8 cellular contexts compared by ENCODE assay signal in the genomic region with DNA sequence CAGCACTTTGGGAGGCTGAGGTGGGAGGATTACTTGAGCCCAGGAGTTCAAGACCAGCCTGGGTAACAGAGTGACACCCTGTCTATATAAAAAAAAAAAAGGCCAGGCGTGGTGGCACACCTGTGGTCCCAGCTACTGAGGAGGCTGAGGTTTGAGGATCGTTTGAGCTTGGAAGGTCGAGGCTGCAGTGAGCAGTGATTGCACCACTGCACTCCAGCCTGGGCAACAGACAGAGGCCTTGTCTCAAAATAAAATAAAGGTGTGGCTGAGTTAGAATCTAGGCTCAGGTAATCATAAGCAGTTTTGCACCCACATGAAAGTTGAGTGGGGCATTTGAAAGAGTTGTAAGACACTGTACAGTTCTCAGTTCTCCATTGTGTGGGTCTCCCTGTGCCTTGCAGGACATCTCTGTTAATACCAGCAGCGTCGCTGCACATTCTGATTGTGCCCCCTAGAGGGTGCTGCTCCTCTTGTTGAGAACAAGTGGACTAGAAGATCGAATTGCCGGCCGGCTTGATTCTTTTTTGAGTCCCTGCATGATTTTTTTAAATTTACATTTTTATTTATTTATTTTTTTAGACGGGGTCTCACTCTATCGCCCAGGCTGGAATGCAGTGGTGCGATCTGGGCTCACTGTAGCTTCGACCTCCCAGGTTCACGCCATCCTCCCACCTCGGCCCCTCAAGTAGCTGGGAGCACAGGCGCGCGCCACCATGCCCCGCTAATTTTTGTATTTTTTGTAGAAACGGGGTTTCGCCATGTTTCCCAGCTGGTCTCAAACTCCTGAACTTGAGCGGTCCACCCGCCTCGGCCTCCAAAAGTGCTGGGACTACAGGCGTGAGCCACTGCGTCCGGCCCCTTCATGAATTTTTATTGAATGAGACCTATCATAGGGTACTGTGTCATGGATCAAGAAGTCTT.
DNase-seq lines count a peak whose midpoint lies in the region; ATAC-seq, FAIRE-seq and TF ChIP-seq lines count a peak whose summit lies in the region.

No MANE protein-coding gene starts in this region.

- TF ChIP-seq EP300 in A549 (IDR thresholded peaks at IDR 0.05) = no peak

- no peaks in the 10 kb centered on the region for H3K4me1 Mint-ChIP-seq in brain

- CTCF ChIA-PET in A549 (lab: Yijun Ruan, JAX) = interaction anchor here (0.6 to 1.6 kb wide), 10 partner anchors 11 to 833 kb away, joined by 3 to 9 read pairs (median 4); no protein-coding TSS in a partner anchor

- H3K4me3 Mint-ChIP-seq in brain = no peak overlapping the region

- no peak overlapping the region for H3K4me3 ChIP-seq in A549

- no peaks in the 10 kb centered on the region for H3K9me3 ChIP-seq in A549

- FAIRE-seq in A549 (lab: Jason Lieb, UNC) = no peak

- H3K36me3 Mint-ChIP-seq in brain = no peaks in the 10 kb centered on the region

- ATAC-seq in A549 = peak; percentile 95 to 99
- ATAC-seq in GM18505 (IDR thresholded peaks at IDR 0.05; ENCODE audit: unreplicated experiment) = peak; percentile 93
- ATAC-seq in HG02938 (IDR thresholded peaks at IDR 0.05; ENCODE audit: unreplicated experiment) = peak; percentile 98

- 52% methylated on average over 26 of the region's 26 CpGs for WGBS in A549 (ENCODE audit: missing lambda C conversion rate)

- TF ChIP-seq RAD21 in A549 (conservative IDR thresholded peaks at IDR 0.05 in 1 of 2, IDR thresholded peaks at IDR 0.05 in 1 of 2) = peak; percentile 40 to 53; a peak in 4 of 5 replicates

- H3K27ac Mint-ChIP-seq in brain = no peak overlapping the region

- TF ChIP-seq CTCF in A549 (IDR thresholded peaks at IDR 0.05) (peak; percentile 58), brain (conservative IDR thresholded peaks at IDR 0.05) (peak; percentile 55 to 69)

- TF ChIP-seq POLR2A in A549 (IDR thresholded peaks at IDR 0.05; ENCODE audit: low read length) (no peak), GM18505 (IDR thresholded peaks at IDR 0.05; ENCODE audit: borderline replicate concordance, extremely low read depth, insufficient read depth, insufficient read length) (no peak)

- no peaks in the 10 kb centered on the region for H3K4me1 ChIP-seq in A549

- H3K27ac ChIP-seq in A549 = no peak overlapping the region

- peak overlapping the region; percentile 51; the same call in 2 of the 3 replicates for H3K4me2 ChIP-seq in A549

- DNase-seq in A549 (ENCODE audit: low read depth in 1 of 2, low spot score in 1 of 2) (peak; percentile 15 to 79), NCI-H146 (lab: John Stamatoyannopoulos, UW) (peak; percentile 68), T-helper 9 cell (peak; percentile 28), islet precursor cell (peak; percentile 86)
- peak; percentile 59 for DNase-seq in stimulated activated CD4-positive, alpha-beta T cell treated with anti-CD3 and anti-CD28 coated beads, Interleukin-4, amount 100 ng/mL, for 24 hours

- H3K27me3 Mint-ChIP-seq in brain = no peaks in the 10 kb centered on the region

- POLR2A ChIA-PET in A549 (lab: Yijun Ruan, JAX) = no interaction called here

- no peaks in the 10 kb centered on the region for H3K9me3 Mint-ChIP-seq in brain

TF ChIP-seq in A549, 52 proteins besides CTCF, POLR2A, EP300 and RAD21:
- TF ChIP-seq CHD4 (IDR thresholded peaks at IDR 0.05; ENCODE audit: borderline replicate concordance) (no peak), ESRRA (IDR thresholded peaks at IDR 0.05; ENCODE audit: borderline replicate concordance, low read length) (no peak), GATA3 (IDR thresholded peaks at IDR 0.05; ENCODE audit: borderline replicate concordance) (no peak), RARB (CRISPR knock-in tag; IDR thresholded peaks at IDR 0.05) (no peak), CEBPB (IDR thresholded peaks at IDR 0.05) (no peak), MAFK (IDR thresholded peaks at IDR 0.05; ENCODE audit: partially characterized antibody) (no peak), ATOH8 (CRISPR knock-in tag; IDR thresholded peaks at IDR 0.05; ENCODE audit: low read depth) (no peak), CBX8 (IDR thresholded peaks at IDR 0.05) (no peak), HOXB5 (CRISPR knock-in tag; IDR thresholded peaks at IDR 0.05) (no peak), SMC3 (IDR thresholded peaks at IDR 0.05) (no peak), MAZ (IDR thresholded peaks at IDR 0.05; ENCODE audit: borderline replicate concordance, low read depth, low read length) (no peak), ZC3H11A (IDR thresholded peaks at IDR 0.05) (no peak)
- TF ChIP-seq, protein P1, sequence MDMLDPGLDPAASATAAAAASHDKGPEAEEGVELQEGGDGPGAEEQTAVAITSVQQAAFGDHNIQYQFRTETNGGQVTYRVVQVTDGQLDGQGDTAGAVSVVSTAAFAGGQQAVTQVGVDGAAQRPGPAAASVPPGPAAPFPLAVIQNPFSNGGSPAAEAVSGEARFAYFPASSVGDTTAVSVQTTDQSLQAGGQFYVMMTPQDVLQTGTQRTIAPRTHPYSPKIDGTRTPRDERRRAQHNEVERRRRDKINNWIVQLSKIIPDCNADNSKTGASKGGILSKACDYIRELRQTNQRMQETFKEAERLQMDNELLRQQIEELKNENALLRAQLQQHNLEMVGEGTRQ (IDR thresholded peaks at IDR 0.05) = no peak
- TF ChIP-seq, protein P2, sequence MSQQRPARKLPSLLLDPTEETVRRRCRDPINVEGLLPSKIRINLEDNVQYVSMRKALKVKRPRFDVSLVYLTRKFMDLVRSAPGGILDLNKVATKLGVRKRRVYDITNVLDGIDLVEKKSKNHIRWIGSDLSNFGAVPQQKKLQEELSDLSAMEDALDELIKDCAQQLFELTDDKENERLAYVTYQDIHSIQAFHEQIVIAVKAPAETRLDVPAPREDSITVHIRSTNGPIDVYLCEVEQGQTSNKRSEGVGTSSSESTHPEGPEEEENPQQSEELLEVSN (IDR thresholded peaks at IDR 0.05; ENCODE audit: borderline replicate concordance, low read depth) = no peak
- TF ChIP-seq, protein P3, sequence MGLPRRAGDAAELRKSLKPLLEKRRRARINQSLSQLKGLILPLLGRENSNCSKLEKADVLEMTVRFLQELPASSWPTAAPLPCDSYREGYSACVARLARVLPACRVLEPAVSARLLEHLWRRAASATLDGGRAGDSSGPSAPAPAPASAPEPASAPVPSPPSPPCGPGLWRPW (IDR thresholded peaks at IDR 0.05) = no peak
- TF ChIP-seq, protein P4, sequence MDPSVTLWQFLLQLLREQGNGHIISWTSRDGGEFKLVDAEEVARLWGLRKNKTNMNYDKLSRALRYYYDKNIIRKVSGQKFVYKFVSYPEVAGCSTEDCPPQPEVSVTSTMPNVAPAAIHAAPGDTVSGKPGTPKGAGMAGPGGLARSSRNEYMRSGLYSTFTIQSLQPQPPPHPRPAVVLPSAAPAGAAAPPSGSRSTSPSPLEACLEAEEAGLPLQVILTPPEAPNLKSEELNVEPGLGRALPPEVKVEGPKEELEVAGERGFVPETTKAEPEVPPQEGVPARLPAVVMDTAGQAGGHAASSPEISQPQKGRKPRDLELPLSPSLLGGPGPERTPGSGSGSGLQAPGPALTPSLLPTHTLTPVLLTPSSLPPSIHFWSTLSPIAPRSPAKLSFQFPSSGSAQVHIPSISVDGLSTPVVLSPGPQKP (IDR thresholded peaks at IDR 0.05; ENCODE audit: low read depth, low read length) = no peak
- TF ChIP-seq, protein P5, sequence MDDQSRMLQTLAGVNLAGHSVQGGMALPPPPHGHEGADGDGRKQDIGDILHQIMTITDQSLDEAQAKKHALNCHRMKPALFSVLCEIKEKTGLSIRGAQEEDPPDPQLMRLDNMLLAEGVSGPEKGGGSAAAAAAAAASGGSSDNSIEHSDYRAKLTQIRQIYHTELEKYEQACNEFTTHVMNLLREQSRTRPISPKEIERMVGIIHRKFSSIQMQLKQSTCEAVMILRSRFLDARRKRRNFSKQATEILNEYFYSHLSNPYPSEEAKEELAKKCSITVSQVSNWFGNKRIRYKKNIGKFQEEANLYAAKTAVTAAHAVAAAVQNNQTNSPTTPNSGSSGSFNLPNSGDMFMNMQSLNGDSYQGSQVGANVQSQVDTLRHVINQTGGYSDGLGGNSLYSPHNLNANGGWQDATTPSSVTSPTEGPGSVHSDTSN (IDR thresholded peaks at IDR 0.05) = no peak

Comparison
In these comparisons a context has a peak if more than half of its experiments do, and no peak if none do; other contexts are left out.
1. DNase-seq: peak in every context shown above with its lines; median percentile 86 in islet precursor cell; 68 in NCI-H146; 59 in stimulated activated CD4-positive, alpha-beta T cell treated with anti-CD3 and anti-CD28 coated beads, Interleukin-4, amount 100 ng/mL, for 24 hours; 47 in A549; 28 in T-helper 9 cell.